23 cellular contexts compared by ENCODE assay signal in the genomic region with DNA sequence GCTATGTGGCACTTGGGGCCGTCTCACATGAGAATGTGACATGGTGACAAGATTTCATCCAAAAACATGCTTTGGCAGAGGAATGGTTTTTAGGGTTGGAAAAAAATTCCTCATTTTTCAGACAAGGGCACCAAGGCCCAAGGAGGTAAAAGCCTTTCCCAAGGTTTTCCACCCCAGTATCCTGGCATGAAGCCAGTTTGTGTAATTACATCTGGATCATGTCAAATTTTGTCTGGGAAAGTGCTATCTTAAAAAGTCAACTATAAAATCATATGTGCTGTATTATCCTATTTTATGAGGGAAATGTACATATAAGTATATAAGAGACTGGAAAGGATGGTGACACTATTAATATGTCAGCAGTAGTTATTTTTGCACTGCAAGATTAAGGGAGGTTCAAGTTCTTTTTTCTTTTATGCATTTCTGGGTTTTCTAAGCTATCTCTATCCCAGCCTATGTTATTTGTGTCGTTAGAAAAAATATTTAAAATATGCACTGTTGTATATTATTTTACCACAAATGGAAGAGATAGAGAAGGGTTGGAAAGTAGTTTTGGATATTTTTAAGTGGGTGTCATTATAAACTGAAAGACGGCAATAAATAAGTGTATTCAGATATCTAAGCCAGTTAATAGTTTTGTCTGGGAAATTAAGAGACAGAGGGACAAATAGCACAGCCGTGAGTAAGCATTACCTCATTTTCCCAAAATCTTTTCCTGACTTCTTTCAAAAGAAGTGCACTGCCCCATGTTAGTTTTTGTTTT. TPM values are rescaled to one million over a fixed set of nuclear protein-coding genes. Genes with fewer than 3 reads are reported as not detected.
DNase-seq lines count a peak whose midpoint lies in the region; ATAC-seq and TF ChIP-seq lines count a peak whose summit lies in the region.
"Had no signal": no experiment of that assay in that cellular context is flagged by ENCODE, and none has a peak within 500 bp of the region (broad histone marks: within the 10 kb centered on the region; RNA-seq: fewer than 3 reads in every experiment).

No MANE protein-coding gene starts in this region.

- H3K27ac ChIP-seq in thyroid gland (no peak overlapping the region), psoas muscle (no peak overlapping the region)
- H3K27ac ChIP-seq: 22Rv1, neural progenitor cell had no signal

- WGBS in thyroid gland, 2 donors = 50 to 67% methylated on average over 4 of the region's 4 CpGs
- WGBS in psoas muscle, 3 donors = 30 to 35% (median 30%) methylated on average over 4 of the region's 4 CpGs

- H3K4me2 ChIP-seq in skeletal muscle satellite cell (ENCODE audit: low read length) = peak overlapping the region; percentile 50
- H3K4me2 ChIP-seq: neural progenitor cell had no signal

- H3K9ac ChIP-seq in skeletal muscle satellite cell (ENCODE audit: low read depth, low read length) = no peak overlapping the region
- H3K9ac ChIP-seq: neural progenitor cell had no signal

- DNase-seq in DMS 273 (lab: John Stamatoyannopoulos, UW; ENCODE audit: unreplicated experiment) = peak; percentile 48
- DNase-seq in DMS 273 treated with DMSO at 0.1 percent for 48 hours (lab: John Stamatoyannopoulos, UW) = no peak
- peak; percentile 32 for DNase-seq in fibroblast of pulmonary artery (ENCODE audit: low read depth)
- DNase-seq in thyroid gland = no peak
- no peak for DNase-seq in psoas muscle
- no peak for DNase-seq in NCI-H524 treated with DMSO at 0.1 percent for 48 hours (lab: John Stamatoyannopoulos, UW)
- DNase-seq: activated naive CD4-positive, alpha-beta T cell treated with Interleukin-2 at 50 U/mL for 16 hours; DND-41; effector CD8-positive, alpha-beta T cell; foreskin melanocyte; NCI-H1048; NCI-H2171 treated with DMSO at 0.1 percent for 48 hours; NK-92 treated with Interleukin-12 subunit alpha and Interleukin-12 subunit beta, amount 100 ng/mL, for 24 hours; stimulated activated CD4-positive, alpha-beta T cell treated with anti-CD3 and anti-CD28 coated beads, Interleukin-4, amount 100 ng/mL, for 4 hours; T-helper 2 cell; trophoblast cell had no signal

- H3K4me3 ChIP-seq in fibroblast of pulmonary artery (replicated peaks; ENCODE audit: low read depth, low read length) (no peak overlapping the region), skeletal muscle satellite cell (ENCODE audit: low read length) (no peak overlapping the region), thyroid gland (replicated peaks in 1 of 3) (no peak overlapping the region), psoas muscle (no peak overlapping the region)
- H3K4me3 ChIP-seq: neural progenitor cell had no signal

- H3K36me3 ChIP-seq in skeletal muscle satellite cell (ENCODE audit: insufficient read depth, low read length) = no peaks in the 10 kb centered on the region
- no peaks in the 10 kb centered on the region for H3K36me3 ChIP-seq in thyroid gland
- H3K36me3 ChIP-seq in psoas muscle (ENCODE audit: insufficient read depth in 1 of 2, low read depth in 1 of 2) = no peaks in the 10 kb centered on the region
- H3K36me3 ChIP-seq: neural progenitor cell had no signal

- peaks cover 17% of the 10 kb centered on the region for H3K4me1 ChIP-seq in skeletal muscle satellite cell (ENCODE audit: control insufficient read depth, insufficient read depth, low read length)
- H3K4me1 ChIP-seq in thyroid gland = peaks cover 0 to 4% of the 10 kb centered on the region in 2 donors
- no peaks in the 10 kb centered on the region for H3K4me1 ChIP-seq in psoas muscle
- H3K4me1 ChIP-seq: neural progenitor cell had no signal

- TF ChIP-seq POLR2A in thyroid gland (IDR thresholded peaks at IDR 0.05) = no peak

- intact Hi-C loops in thyroid gland (cut with DNase I) = loop anchor here (5.0 to 10.0 kb wide), 3 partner anchors 74 to 264 kb away; a partner anchor contains a TSS
- intact Hi-C loops in psoas muscle (cut with DNase I) = loop anchor here in 1 of 2 donors (5.0 kb wide), 1 partner anchor 262 kb away; no protein-coding TSS in a partner anchor

- H3K27me3 ChIP-seq in skeletal muscle satellite cell (ENCODE audit: control insufficient read depth, insufficient read depth, low read length) = no peaks in the 10 kb centered on the region
- no peaks in the 10 kb centered on the region for H3K27me3 ChIP-seq in thyroid gland
- no peaks in the 10 kb centered on the region for H3K27me3 ChIP-seq in psoas muscle (ENCODE audit: insufficient read depth in 3 of 3, low read length in 2 of 3)
- H3K27me3 ChIP-seq: neural progenitor cell had no signal

- ATAC-seq in SK-N-SH treated with all-trans-retinoic acid at 6 μM for 48 hours (peak; percentile 67), psoas muscle (no peak)
- ATAC-seq: HCT116 had no signal

- no peaks in the 10 kb centered on the region for H3K9me3 ChIP-seq in skeletal muscle satellite cell (replicated peaks; ENCODE audit: low read length)
- no peaks in the 10 kb centered on the region for H3K9me3 ChIP-seq in thyroid gland
- H3K9me3 ChIP-seq in psoas muscle = no peaks in the 10 kb centered on the region

- TF ChIP-seq CTCF in fibroblast of pulmonary artery (IDR thresholded peaks at IDR 0.05; ENCODE audit: low read length, missing control alignments) = no peak
- TF ChIP-seq CTCF in thyroid gland (IDR thresholded peaks at IDR 0.05) = no peak
- no peak for TF ChIP-seq CTCF in psoas muscle (IDR thresholded peaks at IDR 0.05)

TF ChIP-seq in SK-N-SH treated with all-trans-retinoic acid at 6 μM for 48 hours, 23 proteins besides CTCF, POLR2A, EP300 and RAD21:
- TF ChIP-seq ZC3H10 (CRISPR knock-in tag; IDR thresholded peaks at IDR 0.05) (no peak), ISL1 (CRISPR knock-in tag; IDR thresholded peaks at IDR 0.05) (peak; percentile 37)

RNA-seq across cellular contexts. Expression of a gene that starts 13.4 kb away (rescaled TPM):
- total RNA-seq in skeletal muscle satellite cell (2012; rRNA removed) = not detected in 2 replicates
- not detected for total RNA-seq in thyroid gland
- not detected for total RNA-seq in psoas muscle
- under 1 TPM in 1 of 3 donors, not detected in 2; 0.03 TPM for polyA plus RNA-seq in psoas muscle
- total RNA-seq: skeletal muscle tissue had no signal
- polyA plus RNA-seq: IgD-negative memory B cell had no signal

Comparison
In these comparisons a context has a peak if more than half of its experiments do, and no peak if none do; other contexts are left out.
1. DNase-seq: peak in DMS 273 (single experiment) and fibroblast of pulmonary artery (single experiment); none in DMS 273 treated with DMSO at 0.1 percent for 48 hours (single experiment), thyroid gland (0 of 2), psoas muscle (0 of 2) and NCI-H524 treated with DMSO at 0.1 percent for 48 hours (single experiment).